ENCODE assay signal across 8 cellular contexts in genomic region chr2:100291152-100291970, GRCh38. TPM values are rescaled to one million over a fixed set of nuclear protein-coding genes. Genes with fewer than 3 reads are reported as not detected.
DNase-seq lines count a peak whose midpoint lies in the region; ATAC-seq and TF ChIP-seq lines count a peak whose summit lies in the region.

No MANE protein-coding gene starts in this region.

- peak overlapping the region; percentile 7 for H3K4me3 ChIP-seq in NB4 (ENCODE audit: low read depth, low read length)
- H3K4me3 ChIP-seq in epithelial cell of proximal tubule (ENCODE audit: low read depth, low read length), result no peak overlapping the region

- in situ Hi-C loops in Caki2 (cut with HindIII; ENCODE audit: low pct_unique_long_range_greater_than_20kb, low sequenced_read_pairs), result no loop called here

- TF ChIP-seq POLR2A in NB4 (IDR thresholded peaks at IDR 0.05; ENCODE audit: extremely low read depth, insufficient read length), result no peak

- no peak for TF ChIP-seq CTCF in NB4 (IDR thresholded peaks at IDR 0.05; ENCODE audit: low read depth, low read length)
- peak; percentile 11 for TF ChIP-seq CTCF in epithelial cell of proximal tubule (conservative IDR thresholded peaks at IDR 0.05; ENCODE audit: low read depth, low read length)

- ATAC-seq in GM21381 (IDR thresholded peaks at IDR 0.05; ENCODE audit: unreplicated experiment), result no peak
- no peak for ATAC-seq in GM19463 (IDR thresholded peaks at IDR 0.05; ENCODE audit: unreplicated experiment)

- DNase-seq in Caki2 (ENCODE audit: low read depth) (peak; percentile 98), NB4 (ENCODE audit: low read depth) (peak; percentile 99), epithelial cell of proximal tubule (ENCODE audit: low read depth) (peak; percentile 54), pons (ENCODE audit: low spot score) (peak; percentile 37), D341Med (ENCODE audit: low spot score) (no peak)
- DNase-seq in activated CD4-positive, alpha-beta T cell treated with anti-CD3 and anti-CD28 coated beads, Interleukin-2, amount 50 U/mL, for 48 hours, result peak; percentile 43 to 58

RNA-seq across cellular contexts. Expression of gene LONRF2, which starts 30.9 kb away (rescaled TPM):
- total RNA-seq in Caki2 (2014; rRNA removed; shearing (Covaris generic); ENCODE audit: low replicate concordance), result 3.6 and 4.7 TPM in 2 replicates
- total RNA-seq in epithelial cell of proximal tubule, result 0.43 and 1.3 TPM in 2 replicates
